Comparison of ENCODE assay signal across 23 cellular contexts in genomic region chr15:100653608-100654007, GRCh38.
"Had no signal": no experiment of that assay in that cellular context is flagged by ENCODE, and none has a peak within 500 bp of the region (broad histone marks: within the 10 kb centered on the region; RNA-seq: fewer than 3 reads in every experiment).

No MANE protein-coding gene starts in this region.

- H3K9me3 Mint-ChIP-seq: endodermal cell, naive B cell, nephron progenitor cell had no signal

- H3K4me3 Mint-ChIP-seq: endodermal cell, naive B cell, nephron progenitor cell had no signal

- H3K4me1 ChIP-seq: colonic mucosa, parathyroid adenoma, prostate gland, stomach, transverse colon had no signal

- H3K27ac ChIP-seq: colonic mucosa, lower lobe of right lung, parathyroid adenoma, prostate gland, skin epidermis, stomach, thoracic aorta, transverse colon had no signal

- H3K9me3 ChIP-seq: colonic mucosa, heart right ventricle, lower lobe of right lung, prostate gland, stomach, thoracic aorta, transverse colon had no signal

- H3K27me3 Mint-ChIP-seq: naive B cell had no signal

- ATAC-seq: left lobe of liver, lower lobe of right lung, sciatic nerve had no signal

- H3K27ac Mint-ChIP-seq: endodermal cell, naive B cell had no signal

- H3K4me1 Mint-ChIP-seq: naive B cell had no signal

- H3K4me3 ChIP-seq: colonic mucosa, heart right ventricle, lower lobe of right lung, prostate gland, skin epidermis, stomach, thoracic aorta, transverse colon had no signal

- H3K27me3 ChIP-seq: colonic mucosa, heart right ventricle, stomach, transverse colon had no signal

- DNase-seq: cerebellar nuclear complex; colonic mucosa; effector CD4-positive, alpha-beta T cell; endodermal cell; heart right ventricle; hypothalamus; islet precursor cell; lower lobe of right lung; mesendoderm; naive B cell; nephron progenitor cell; stimulated activated CD4-positive, alpha-beta T cell treated with anti-CD3 and anti-CD28 coated beads, Interleukin-2, amount 100 ng/mL, for 24 hours; stimulated activated CD4-positive, alpha-beta T cell treated with anti-CD3 and anti-CD28 coated beads, Interleukin-4, amount 100 ng/mL, for 4 hours; stimulated activated naive CD4-positive, alpha-beta T cell; stomach; substantia nigra; transverse colon had no signal

- H3K36me3 ChIP-seq: colonic mucosa, prostate gland, thoracic aorta, transverse colon had no signal
